ENCODE assay signal across 10 cellular contexts in the genomic region with DNA sequence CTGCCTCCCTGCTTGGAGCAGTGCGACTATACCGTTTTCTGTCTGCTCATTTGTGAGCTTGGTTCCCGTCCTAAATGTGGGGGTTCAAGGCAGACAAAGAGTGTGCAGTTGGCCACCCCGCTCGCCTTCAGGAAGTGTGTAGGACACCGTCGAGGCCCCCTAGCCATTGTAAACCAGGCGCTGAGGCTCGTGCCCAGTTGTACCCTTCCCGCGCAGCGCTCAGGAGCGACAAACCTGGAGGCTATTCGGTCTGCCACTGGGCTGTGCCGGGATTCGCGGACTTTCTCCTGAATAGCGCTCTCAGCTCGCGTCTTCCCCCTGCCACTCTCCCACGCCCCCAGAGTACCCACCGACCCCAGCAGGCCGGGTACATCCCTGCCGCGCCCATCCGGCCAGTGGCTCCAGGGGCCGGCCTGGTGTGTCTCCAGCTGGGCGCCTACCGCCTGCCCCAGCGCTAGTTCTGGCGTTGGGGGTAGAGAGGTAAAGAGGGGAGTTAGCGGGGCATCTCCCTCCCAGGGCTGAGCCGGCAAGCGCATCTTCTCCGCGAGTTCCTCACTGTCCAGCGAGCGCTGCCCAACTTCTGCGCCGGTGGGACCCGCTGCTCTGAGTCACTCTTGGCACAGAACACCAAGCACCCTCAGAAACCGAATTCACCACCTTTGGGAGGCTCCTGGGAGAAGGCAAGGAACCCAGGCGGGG. TPM values are rescaled to one million over a fixed set of nuclear protein-coding genes. Genes with fewer than 3 reads are reported as not detected.
A peak's percentile ranks its signal among the peaks of the same experiment; 100 is the strongest.
DNase-seq lines count a peak whose midpoint lies in the region; FAIRE-seq and TF ChIP-seq lines count a peak whose summit lies in the region.
"Had no signal": no experiment of that assay in that cellular context is flagged by ENCODE, and none has a peak within 500 bp of the region (broad histone marks: within the 10 kb centered on the region; RNA-seq: fewer than 3 reads in every experiment).

No MANE protein-coding gene starts in this region.

- H3K36me3 Mint-ChIP-seq in neural progenitor cell: no peaks in the 10 kb centered on the region

- DNase-seq in endothelial cell of umbilical vein (ENCODE audit: low read depth, low spot score) (no peak), neural progenitor cell (ENCODE audit: low spot score) (peak; percentile 24), RCC 7860 (ENCODE audit: low spot score) (no peak), KG1 (lab: John Stamatoyannopoulos, UW) (no peak), NCI-H510A treated with DMSO at 0.1 percent for 48 hours (lab: John Stamatoyannopoulos, UW) (no peak)
- no peak for DNase-seq in stimulated activated CD4-positive, alpha-beta T cell treated with anti-CD3 and anti-CD28 coated beads, Interleukin-4, amount 100 ng/mL, for 24 hours

- CTCF ChIA-PET in endothelial cell of umbilical vein (lab: Charles Lee): no interaction called here

- H3K9me3 Mint-ChIP-seq in neural progenitor cell: peaks cover 15% of the 10 kb centered on the region

- no peaks in the 10 kb centered on the region for H3K9me1 ChIP-seq in endothelial cell of umbilical vein (replicated peaks; ENCODE audit: control insufficient read depth, extremely low read depth, insufficient read depth, low read length)

- TF ChIP-seq CTCF in endothelial cell of umbilical vein (IDR thresholded peaks at IDR 0.05; ENCODE audit: extremely low read depth in 1 of 2, insufficient read depth in 1 of 2, low read depth in 1 of 2, low read length in 2 of 2) (no peak), neural progenitor cell (IDR thresholded peaks at IDR 0.05) (no peak)

- no peak for TF ChIP-seq POLR2A in endothelial cell of umbilical vein (IDR thresholded peaks at IDR 0.05; ENCODE audit: low read depth, low read length)

- POLR2A ChIA-PET in endothelial cell of umbilical vein (lab: Charles Lee): no interaction called here

- no peaks in the 10 kb centered on the region for H4K20me1 ChIP-seq in endothelial cell of umbilical vein (replicated peaks; ENCODE audit: control insufficient read depth, extremely low read depth, insufficient read depth, low read length)
- no peaks in the 10 kb centered on the region for H4K20me1 ChIP-seq in neural progenitor cell (ENCODE audit: low read depth)

- H3K4me1 Mint-ChIP-seq in neural progenitor cell: peaks cover 4% of the 10 kb centered on the region

- H3K4me1 ChIP-seq in ACC112 (ENCODE audit: control insufficient read depth, insufficient read depth, low read length, unreplicated experiment): peaks cover 9% of the 10 kb centered on the region
- H3K4me1 ChIP-seq in HUES6 (ENCODE audit: control insufficient read depth, insufficient read depth, low read length): peaks cover 41% of the 10 kb centered on the region
- H3K4me1 ChIP-seq in endothelial cell of umbilical vein (ENCODE audit: control insufficient read depth, extremely low read depth, insufficient read depth, low read length): peaks cover 17% of the 10 kb centered on the region
- no peaks in the 10 kb centered on the region for H3K4me1 ChIP-seq in neural progenitor cell

- H3K79me2 ChIP-seq in ACC112 (ENCODE audit: control insufficient read depth, insufficient read depth, low read length, unreplicated experiment): no peaks in the 10 kb centered on the region
- no peaks in the 10 kb centered on the region for H3K79me2 ChIP-seq in endothelial cell of umbilical vein (ENCODE audit: control insufficient read depth, insufficient read depth, low read length)
- no peaks in the 10 kb centered on the region for H3K79me2 ChIP-seq in neural progenitor cell (ENCODE audit: low read depth)

- H3K4me3 ChIP-seq in ACC112 (ENCODE audit: low read depth, low read length) (peak overlapping the region; percentile 76), HUES6 (ENCODE audit: low read depth, low read length) (peak overlapping the region; percentile 59; the same call in 1 of the 2 replicates), endothelial cell of umbilical vein (replicated peaks in 1 of 3; ENCODE audit: insufficient read depth in 1 of 3, low read depth in 1 of 3, low read length in 3 of 3) (peak overlapping the region in 1 of 3 experiments; percentile 14), neural progenitor cell (peak overlapping the region; percentile 11)

- intact Hi-C loops in endothelial cell of umbilical vein (cut with micrococcal nuclease): no loop called here

- no TSS peak for BruUV-seq in endothelial cell of umbilical vein (replicated peaks; lab: Mats Ljungman, UMichigan)

- H3K9ac ChIP-seq in HUES6 (ENCODE audit: low read length): no peak overlapping the region
- no peak overlapping the region for H3K9ac ChIP-seq in endothelial cell of umbilical vein (replicated peaks; ENCODE audit: extremely low read depth, insufficient read depth, low read length)
- H3K9ac ChIP-seq in neural progenitor cell: no peak overlapping the region

- H3K4me2 ChIP-seq in endothelial cell of umbilical vein (ENCODE audit: insufficient read depth, low read length): peak overlapping the region; percentile 18
- peak overlapping the region; percentile 47 for H3K4me2 ChIP-seq in neural progenitor cell

- H3K27me3 ChIP-seq in ACC112 (ENCODE audit: insufficient read depth, low read length) (peaks cover 27% of the 10 kb centered on the region), HUES6 (ENCODE audit: control insufficient read depth, insufficient read depth, low read length) (peaks cover 100% of the 10 kb centered on the region), endothelial cell of umbilical vein (ENCODE audit: control insufficient read depth in 2 of 2, insufficient read depth in 2 of 2, low read length in 2 of 2) (peaks cover 17 to 22% of the 10 kb centered on the region in 2 experiments), neural progenitor cell (peaks cover 100% of the 10 kb centered on the region)

- no peak overlapping the region for H3K27ac Mint-ChIP-seq in neural progenitor cell

- dilution Hi-C loops in endothelial cell of umbilical vein (cut with MboI; ENCODE audit: extremely low pct_ligation_motif_present, low sequenced_read_pairs): no loop called here

- peak overlapping the region; percentile 62 for H3K4me3 Mint-ChIP-seq in neural progenitor cell

- H3F3A ChIP-seq in neural progenitor cell (ENCODE audit: low read depth): peaks cover 3% of the 10 kb centered on the region

- H3K27me3 Mint-ChIP-seq in neural progenitor cell (ENCODE audit: insufficient read depth, low read depth): peaks cover 34% of the 10 kb centered on the region

- FAIRE-seq in endothelial cell of umbilical vein (lab: Jason Lieb, UNC) (peak; percentile 56), RCC 7860 (lab: Jason Lieb, UNC) (no peak)
- FAIRE-seq: D721Med had no signal

- H3K36me3 ChIP-seq in ACC112 (ENCODE audit: insufficient read depth, low read length) (no peaks in the 10 kb centered on the region), HUES6 (ENCODE audit: control insufficient read depth, insufficient read depth, low read length) (no peaks in the 10 kb centered on the region), endothelial cell of umbilical vein (ENCODE audit: control insufficient read depth in 2 of 2, extremely low read depth in 1 of 2, insufficient read depth in 2 of 2, low read length in 2 of 2) (no peaks in the 10 kb centered on the region), neural progenitor cell (no peaks in the 10 kb centered on the region)

- no peaks in the 10 kb centered on the region for H3K9me3 ChIP-seq in HUES6 (ENCODE audit: control insufficient read depth, insufficient read depth, low read depth, low read length)
- H3K9me3 ChIP-seq in endothelial cell of umbilical vein (replicated peaks; ENCODE audit: control insufficient read depth, insufficient read depth, low read length): no peaks in the 10 kb centered on the region
- no peaks in the 10 kb centered on the region for H3K9me3 ChIP-seq in neural progenitor cell (ENCODE audit: low read depth)

- H3K27ac ChIP-seq in ACC112 (ENCODE audit: low read depth, low read length): no peak overlapping the region
- no peak overlapping the region for H3K27ac ChIP-seq in HUES6 (ENCODE audit: low read depth, low read length)
- no peak overlapping the region for H3K27ac ChIP-seq in endothelial cell of umbilical vein (ENCODE audit: insufficient read depth, low read depth, low read length)
- no peak overlapping the region for H3K27ac ChIP-seq in neural progenitor cell
- H3K27ac ChIP-seq: epithelial cell of prostate had no signal

- no peak overlapping the region for H2AFZ ChIP-seq in ACC112 (ENCODE audit: low read length, unreplicated experiment)
- no peak overlapping the region for H2AFZ ChIP-seq in endothelial cell of umbilical vein (ENCODE audit: low read depth, low read length)
- no peak overlapping the region for H2AFZ ChIP-seq in neural progenitor cell (replicated peaks)

TF ChIP-seq in endothelial cell of umbilical vein, 7 proteins besides CTCF, POLR2A, EP300 and RAD21:
- peak; percentile 65 for TF ChIP-seq EZH2 (IDR thresholded peaks at IDR 0.05; ENCODE audit: borderline replicate concordance, low read depth, low read length, severe bottlenecking)
- no peak for TF ChIP-seq MYC (IDR thresholded peaks at IDR 0.05; ENCODE audit: low read depth, low read length)

RNA-seq across cellular contexts. Expression of a gene that starts 0.9 kb away (rescaled TPM):
- total RNA-seq in endothelial cell of umbilical vein: 7.9 and 13.3 TPM in 2 replicates
- 4.1 and 4.4 TPM in 2 replicates for polyA plus RNA-seq in endothelial cell of umbilical vein
- polyA plus RNA-seq in endothelial cell of umbilical vein (2011; cell fraction: cytosol; rRNA removed): 3.7 and 3.9 TPM in 2 replicates
- polyA plus RNA-seq in endothelial cell of umbilical vein (2011; cell fraction: nucleus; rRNA removed): 13.9 and 14.5 TPM in 2 replicates
- polyA plus RNA-seq in endothelial cell of umbilical vein (2012): 1.8 and 2.4 TPM in 2 replicates
- polyA minus RNA-seq in endothelial cell of umbilical vein: 16.5 and 16.8 TPM in 2 replicates
- polyA minus RNA-seq in endothelial cell of umbilical vein (2011; cell fraction: cytosol; rRNA and poly(A)+ RNA removed): 15.6 TPM
- polyA minus RNA-seq in endothelial cell of umbilical vein (2011; cell fraction: nucleus; rRNA and poly(A)+ RNA removed): 12.7 and 13.6 TPM in 2 replicates
- 0.25 and 0.39 TPM in 2 replicates for total RNA-seq in neural progenitor cell (ENCODE audit: low replicate concordance)
